Comparison of ENCODE assay signal across 12 cellular contexts in genomic region chr11:68541983-68542382, GRCh38.
A peak's percentile ranks its signal among the peaks of the same experiment; 100 is the strongest.
DNase-seq lines count a peak whose midpoint lies in the region; ATAC-seq and TF ChIP-seq lines count a peak whose summit lies in the region.
"Had no signal": no experiment of that assay in that cellular context is flagged by ENCODE, and none has a peak within 500 bp of the region (broad histone marks: within the 10 kb centered on the region; RNA-seq: fewer than 3 reads in every experiment).

No MANE protein-coding gene starts in this region.

- no peak for TF ChIP-seq POLR2A in esophagus muscularis mucosa (IDR thresholded peaks at IDR 0.05; ENCODE audit: low read depth)

- H3K4me3 ChIP-seq in esophagus muscularis mucosa (no peak overlapping the region), rectal smooth muscle tissue (ENCODE audit: low read length) (no peak overlapping the region)
- H3K4me3 ChIP-seq in effector memory CD4-positive, alpha-beta T cell (ENCODE audit: insufficient read depth, low read depth, low read length, poor library complexity, severe bottlenecking), result no peak overlapping the region

- H3K9ac ChIP-seq in rectal smooth muscle tissue (ENCODE audit: low read length), result no peak overlapping the region

- H3K4me1 ChIP-seq in esophagus muscularis mucosa (peaks cover 29 to 69% (median 62%) of the 10 kb centered on the region in 4 donors), rectal smooth muscle tissue (ENCODE audit: control insufficient read depth, insufficient read depth, low read length) (peaks cover 16% of the 10 kb centered on the region)
- H3K4me1 ChIP-seq in effector memory CD4-positive, alpha-beta T cell (ENCODE audit: control insufficient read depth, insufficient read depth, low read length, poor library complexity, severe bottlenecking), result no peaks in the 10 kb centered on the region

- intact Hi-C loops in esophagus muscularis mucosa (cut with DNase I), result loop anchor here (5.0 kb wide), 1 partner anchor 80 kb away; the partner anchor contains the start of gene PPP6R3

- H3K36me3 Mint-ChIP-seq in T-helper 17 cell (ENCODE audit: low read depth), result peaks cover 23% of the 10 kb centered on the region

- no peaks in the 10 kb centered on the region for H3K27me3 Mint-ChIP-seq in T-helper 17 cell

- no peak for TF ChIP-seq EP300 in esophagus muscularis mucosa (IDR thresholded peaks at IDR 0.05)

- no peak for ATAC-seq in T-helper 17 cell
- ATAC-seq in HG02885 (IDR thresholded peaks at IDR 0.05; ENCODE audit: poor library complexity, unreplicated experiment), result no peak

- no peak for TF ChIP-seq CTCF in esophagus muscularis mucosa (IDR thresholded peaks at IDR 0.05)

- H3K27me3 ChIP-seq in esophagus muscularis mucosa (no peaks in the 10 kb centered on the region), rectal smooth muscle tissue (ENCODE audit: control insufficient read depth, insufficient read depth, low read length) (no peaks in the 10 kb centered on the region)
- no peaks in the 10 kb centered on the region for H3K27me3 ChIP-seq in effector memory CD4-positive, alpha-beta T cell (replicated peaks; ENCODE audit: control insufficient read depth, insufficient read depth, low read length, poor library complexity, severe bottlenecking)

- H3K4me1 Mint-ChIP-seq in T-helper 17 cell, result peaks cover 44% of the 10 kb centered on the region

- no peak overlapping the region for H3K4me3 Mint-ChIP-seq in T-helper 17 cell

- peak; percentile 59 for DNase-seq in ELR (ENCODE audit: low read depth)
- DNase-seq in T-helper 17 cell, result no peak
- DNase-seq in esophagus muscularis mucosa (ENCODE audit: extremely low spot score), result no peak
- no peak for DNase-seq in effector memory CD4-positive, alpha-beta T cell
- no peak for DNase-seq in stimulated activated CD4-positive, alpha-beta T cell treated with anti-CD3 and anti-CD28 coated beads, Interleukin-1b, Interleukin-23, amount 100 ng/mL, for 48 hours
- DNase-seq: aorta; DMS79 treated with DMSO at 0.1 percent for 48 hours; erythroblast; KBM-7; stimulated activated CD4-positive, alpha-beta T cell treated with anti-CD3 and anti-CD28 coated beads, Interleukin-2, amount 100 ng/mL, for 48 hours had no signal

- H3K27ac ChIP-seq in esophagus muscularis mucosa (replicated peaks in 1 of 4), result peak overlapping the region in 3 of 4 donors; percentile 37 to 61 (median 58)
- peak overlapping the region; percentile 33 for H3K27ac ChIP-seq in rectal smooth muscle tissue (ENCODE audit: low read depth, low read length)
- H3K27ac ChIP-seq in effector memory CD4-positive, alpha-beta T cell (ENCODE audit: insufficient read depth, low read length, poor library complexity, severe bottlenecking), result no peak overlapping the region

- peaks cover 10 to 53% (median 40%) of the 10 kb centered on the region in 4 donors for H3K36me3 ChIP-seq in esophagus muscularis mucosa
- H3K36me3 ChIP-seq in rectal smooth muscle tissue (ENCODE audit: control insufficient read depth, insufficient read depth, low read length), result peaks cover 4% of the 10 kb centered on the region
- peaks cover 44% of the 10 kb centered on the region for H3K36me3 ChIP-seq in effector memory CD4-positive, alpha-beta T cell (ENCODE audit: control insufficient read depth, insufficient read depth, low read length)

- H3K9me3 ChIP-seq in T-helper 17 cell (ENCODE audit: control insufficient read depth, low read length, poor library complexity, severe bottlenecking) (no peaks in the 10 kb centered on the region), esophagus muscularis mucosa (no peaks in the 10 kb centered on the region)
- H3K9me3 ChIP-seq in effector memory CD4-positive, alpha-beta T cell (ENCODE audit: control insufficient read depth, low read length), result no peaks in the 10 kb centered on the region

- peak overlapping the region; percentile 70 for H3K27ac Mint-ChIP-seq in T-helper 17 cell

- 63% methylated on average over 8 of the region's 8 CpGs for WGBS in esophagus muscularis mucosa
